Comparison of ENCODE assay signal across 8 cellular contexts in the genomic region with DNA sequence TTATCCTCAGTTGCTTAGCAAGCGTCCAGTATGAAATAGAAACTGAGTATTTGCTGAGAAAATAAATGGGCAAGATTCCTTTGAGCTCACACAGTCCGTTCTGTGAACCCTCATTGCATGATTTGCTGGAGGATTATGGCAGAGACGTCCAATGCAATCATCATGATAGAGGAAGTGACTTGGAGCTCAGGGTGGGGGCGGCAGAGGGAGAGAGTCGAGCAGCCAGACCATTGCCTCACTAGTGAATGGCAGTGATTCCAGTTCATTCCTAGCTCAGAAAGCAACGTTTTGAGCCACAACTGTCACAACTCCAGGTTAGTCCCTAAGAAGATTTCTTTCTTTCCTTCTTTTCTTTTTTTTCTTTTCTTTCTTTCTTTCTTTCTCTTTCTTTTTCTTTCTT. TPM values are rescaled to one million over a fixed set of nuclear protein-coding genes. Genes with fewer than 3 reads are reported as not detected.
A peak's percentile ranks its signal among the peaks of the same experiment; 100 is the strongest.
DNase-seq lines count a peak whose midpoint lies in the region; ATAC-seq and TF ChIP-seq lines count a peak whose summit lies in the region.

No MANE protein-coding gene starts in this region.

- H3K27ac Mint-ChIP-seq in WTC11: no peak overlapping the region

- CTCF ChIA-PET in WTC11 (lab: Charles Lee): interaction anchor here (0.5 to 2.5 kb wide), 7 partner anchors 10 to 429 kb away, joined by 3 to 9 read pairs (median 4); no protein-coding TSS in a partner anchor

- peaks cover 27% of the 10 kb centered on the region for H3K27me3 Mint-ChIP-seq in WTC11 (ENCODE audit: low read depth)

- no peaks in the 10 kb centered on the region for H3K27me3 ChIP-seq in brain microvascular endothelial cell (replicated peaks)

- in situ Hi-C loops in brain microvascular endothelial cell (cut with HindIII; ENCODE audit: low pct_ligation_motif_present, low sequenced_read_pairs): no loop called here

- no peak overlapping the region for H3K4me3 ChIP-seq in brain microvascular endothelial cell (ENCODE audit: low read depth, low read length)

- no peak for ATAC-seq in WTC11

- H3K36me3 ChIP-seq in brain microvascular endothelial cell (replicated peaks): no peaks in the 10 kb centered on the region

- peak; percentile 19 for TF ChIP-seq CTCF in brain microvascular endothelial cell (IDR thresholded peaks at IDR 0.05; ENCODE audit: low read depth, low read length, missing control alignments)
- no peak for TF ChIP-seq CTCF in WTC11 (IDR thresholded peaks at IDR 0.05)

- no peak overlapping the region for H3K4me3 Mint-ChIP-seq in WTC11

- H3K27ac ChIP-seq in brain microvascular endothelial cell: no peak overlapping the region

- DNase-seq in GM04504 (ENCODE audit: low read depth) (peak; percentile 29), OCI-M1 (lab: John Stamatoyannopoulos, UW) (peak; percentile 65), brain microvascular endothelial cell (peak; percentile 65), myocyte (ENCODE audit: low read depth) (peak; percentile 20), NCI-H2107 (lab: John Stamatoyannopoulos, UW) (no peak), GM19238 (ENCODE audit: insufficient read length, low spot score) (no peak), WTC11 (ENCODE audit: low spot score) (no peak), occipital lobe (lab: John Stamatoyannopoulos, UW) (no peak)

- H3K4me1 Mint-ChIP-seq in WTC11: no peaks in the 10 kb centered on the region

- no peaks in the 10 kb centered on the region for H3K36me3 Mint-ChIP-seq in WTC11

- H3K9me3 Mint-ChIP-seq in WTC11: peaks cover 8% of the 10 kb centered on the region; the same call in 1 of the 2 replicates

- POLR2A ChIA-PET in WTC11 (lab: Charles Lee): no interaction called here

TF ChIP-seq in WTC11, 78 proteins besides CTCF, POLR2A, EP300 and RAD21 (continues in another document):
- TF ChIP-seq ZNF416 (CRISPR knock-in tag; IDR thresholded peaks at IDR 0.05) (no peak), NR3C1 (CRISPR knock-in tag; conservative IDR thresholded peaks at IDR 0.05; ENCODE audit: low read depth) (no peak), ZNF121 (CRISPR knock-in tag; IDR thresholded peaks at IDR 0.05) (no peak), OVOL2 (CRISPR knock-in tag; IDR thresholded peaks at IDR 0.05; ENCODE audit: borderline replicate concordance) (no peak), FOXJ3 (CRISPR knock-in tag; IDR thresholded peaks at IDR 0.05; ENCODE audit: borderline replicate concordance) (no peak), TEAD4 (CRISPR knock-in tag; IDR thresholded peaks at IDR 0.05) (no peak), GRHL2 (CRISPR knock-in tag; IDR thresholded peaks at IDR 0.05; ENCODE audit: insufficient replicate concordance, severe bottlenecking) (no peak), TP53 (CRISPR knock-in tag; IDR thresholded peaks at IDR 0.05) (no peak), EMX1 (CRISPR knock-in tag; IDR thresholded peaks at IDR 0.05) (no peak), SOX15 (CRISPR knock-in tag; IDR thresholded peaks at IDR 0.05) (no peak)
- TF ChIP-seq, protein P1, sequence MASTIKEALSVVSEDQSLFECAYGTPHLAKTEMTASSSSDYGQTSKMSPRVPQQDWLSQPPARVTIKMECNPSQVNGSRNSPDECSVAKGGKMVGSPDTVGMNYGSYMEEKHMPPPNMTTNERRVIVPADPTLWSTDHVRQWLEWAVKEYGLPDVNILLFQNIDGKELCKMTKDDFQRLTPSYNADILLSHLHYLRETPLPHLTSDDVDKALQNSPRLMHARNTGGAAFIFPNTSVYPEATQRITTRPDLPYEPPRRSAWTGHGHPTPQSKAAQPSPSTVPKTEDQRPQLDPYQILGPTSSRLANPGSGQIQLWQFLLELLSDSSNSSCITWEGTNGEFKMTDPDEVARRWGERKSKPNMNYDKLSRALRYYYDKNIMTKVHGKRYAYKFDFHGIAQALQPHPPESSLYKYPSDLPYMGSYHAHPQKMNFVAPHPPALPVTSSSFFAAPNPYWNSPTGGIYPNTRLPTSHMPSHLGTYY (CRISPR knock-in tag; IDR thresholded peaks at IDR 0.05): no peak
- TF ChIP-seq, protein P2, sequence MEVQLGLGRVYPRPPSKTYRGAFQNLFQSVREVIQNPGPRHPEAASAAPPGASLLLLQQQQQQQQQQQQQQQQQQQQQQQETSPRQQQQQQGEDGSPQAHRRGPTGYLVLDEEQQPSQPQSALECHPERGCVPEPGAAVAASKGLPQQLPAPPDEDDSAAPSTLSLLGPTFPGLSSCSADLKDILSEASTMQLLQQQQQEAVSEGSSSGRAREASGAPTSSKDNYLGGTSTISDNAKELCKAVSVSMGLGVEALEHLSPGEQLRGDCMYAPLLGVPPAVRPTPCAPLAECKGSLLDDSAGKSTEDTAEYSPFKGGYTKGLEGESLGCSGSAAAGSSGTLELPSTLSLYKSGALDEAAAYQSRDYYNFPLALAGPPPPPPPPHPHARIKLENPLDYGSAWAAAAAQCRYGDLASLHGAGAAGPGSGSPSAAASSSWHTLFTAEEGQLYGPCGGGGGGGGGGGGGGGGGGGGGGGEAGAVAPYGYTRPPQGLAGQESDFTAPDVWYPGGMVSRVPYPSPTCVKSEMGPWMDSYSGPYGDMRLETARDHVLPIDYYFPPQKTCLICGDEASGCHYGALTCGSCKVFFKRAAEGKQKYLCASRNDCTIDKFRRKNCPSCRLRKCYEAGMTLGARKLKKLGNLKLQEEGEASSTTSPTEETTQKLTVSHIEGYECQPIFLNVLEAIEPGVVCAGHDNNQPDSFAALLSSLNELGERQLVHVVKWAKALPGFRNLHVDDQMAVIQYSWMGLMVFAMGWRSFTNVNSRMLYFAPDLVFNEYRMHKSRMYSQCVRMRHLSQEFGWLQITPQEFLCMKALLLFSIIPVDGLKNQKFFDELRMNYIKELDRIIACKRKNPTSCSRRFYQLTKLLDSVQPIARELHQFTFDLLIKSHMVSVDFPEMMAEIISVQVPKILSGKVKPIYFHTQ (CRISPR knock-in tag; IDR thresholded peaks at IDR 0.05): no peak
- TF ChIP-seq, protein P3, sequence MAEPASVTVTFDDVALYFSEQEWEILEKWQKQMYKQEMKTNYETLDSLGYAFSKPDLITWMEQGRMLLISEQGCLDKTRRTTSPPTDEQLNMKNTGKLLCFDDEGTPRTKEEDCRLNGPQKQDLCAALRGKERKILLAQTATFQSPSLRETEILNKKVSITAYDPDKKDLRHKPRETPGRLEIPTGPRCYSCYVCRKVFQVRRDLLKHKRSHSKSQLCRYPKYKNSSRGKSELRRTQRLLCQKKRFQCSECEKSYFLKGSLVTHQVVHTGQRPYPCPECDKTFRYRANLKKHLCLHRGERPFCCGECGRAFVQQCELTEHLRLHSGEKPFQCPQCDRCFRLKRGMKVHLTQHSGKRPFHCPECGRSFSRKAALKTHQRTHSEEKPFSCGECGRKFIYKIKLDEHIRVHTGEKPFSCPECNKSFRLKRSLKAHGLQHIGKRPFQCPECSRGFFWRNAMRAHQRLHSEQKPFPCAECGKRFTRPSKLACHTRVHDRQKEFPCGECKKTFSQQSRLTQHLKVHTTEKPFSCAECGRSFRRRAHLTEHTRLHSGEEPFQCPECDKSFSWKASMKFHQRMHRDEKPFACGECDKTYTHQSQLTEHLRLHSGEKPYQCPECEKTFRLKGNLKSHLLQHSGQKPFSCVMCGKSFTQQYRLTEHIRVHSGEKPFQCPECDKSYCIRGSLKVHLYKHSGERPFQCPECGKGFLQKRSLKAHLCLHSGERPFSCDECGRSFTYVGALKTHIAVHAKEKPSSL (CRISPR knock-in tag; conservative IDR thresholded peaks at IDR 0.05): no peak
- TF ChIP-seq, protein P4, sequence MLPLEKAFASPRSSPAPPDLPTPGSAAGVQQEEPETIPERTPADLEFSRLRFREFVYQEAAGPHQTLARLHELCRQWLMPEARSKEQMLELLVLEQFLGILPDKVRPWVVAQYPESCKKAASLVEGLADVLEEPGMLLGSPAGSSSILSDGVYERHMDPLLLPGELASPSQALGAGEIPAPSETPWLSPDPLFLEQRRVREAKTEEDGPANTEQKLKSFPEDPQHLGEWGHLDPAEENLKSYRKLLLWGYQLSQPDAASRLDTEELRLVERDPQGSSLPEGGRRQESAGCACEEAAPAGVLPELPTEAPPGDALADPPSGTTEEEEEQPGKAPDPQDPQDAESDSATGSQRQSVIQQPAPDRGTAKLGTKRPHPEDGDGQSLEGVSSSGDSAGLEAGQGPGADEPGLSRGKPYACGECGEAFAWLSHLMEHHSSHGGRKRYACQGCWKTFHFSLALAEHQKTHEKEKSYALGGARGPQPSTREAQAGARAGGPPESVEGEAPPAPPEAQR (CRISPR knock-in tag; IDR thresholded peaks at IDR 0.05): no peak
- TF ChIP-seq, protein P5, sequence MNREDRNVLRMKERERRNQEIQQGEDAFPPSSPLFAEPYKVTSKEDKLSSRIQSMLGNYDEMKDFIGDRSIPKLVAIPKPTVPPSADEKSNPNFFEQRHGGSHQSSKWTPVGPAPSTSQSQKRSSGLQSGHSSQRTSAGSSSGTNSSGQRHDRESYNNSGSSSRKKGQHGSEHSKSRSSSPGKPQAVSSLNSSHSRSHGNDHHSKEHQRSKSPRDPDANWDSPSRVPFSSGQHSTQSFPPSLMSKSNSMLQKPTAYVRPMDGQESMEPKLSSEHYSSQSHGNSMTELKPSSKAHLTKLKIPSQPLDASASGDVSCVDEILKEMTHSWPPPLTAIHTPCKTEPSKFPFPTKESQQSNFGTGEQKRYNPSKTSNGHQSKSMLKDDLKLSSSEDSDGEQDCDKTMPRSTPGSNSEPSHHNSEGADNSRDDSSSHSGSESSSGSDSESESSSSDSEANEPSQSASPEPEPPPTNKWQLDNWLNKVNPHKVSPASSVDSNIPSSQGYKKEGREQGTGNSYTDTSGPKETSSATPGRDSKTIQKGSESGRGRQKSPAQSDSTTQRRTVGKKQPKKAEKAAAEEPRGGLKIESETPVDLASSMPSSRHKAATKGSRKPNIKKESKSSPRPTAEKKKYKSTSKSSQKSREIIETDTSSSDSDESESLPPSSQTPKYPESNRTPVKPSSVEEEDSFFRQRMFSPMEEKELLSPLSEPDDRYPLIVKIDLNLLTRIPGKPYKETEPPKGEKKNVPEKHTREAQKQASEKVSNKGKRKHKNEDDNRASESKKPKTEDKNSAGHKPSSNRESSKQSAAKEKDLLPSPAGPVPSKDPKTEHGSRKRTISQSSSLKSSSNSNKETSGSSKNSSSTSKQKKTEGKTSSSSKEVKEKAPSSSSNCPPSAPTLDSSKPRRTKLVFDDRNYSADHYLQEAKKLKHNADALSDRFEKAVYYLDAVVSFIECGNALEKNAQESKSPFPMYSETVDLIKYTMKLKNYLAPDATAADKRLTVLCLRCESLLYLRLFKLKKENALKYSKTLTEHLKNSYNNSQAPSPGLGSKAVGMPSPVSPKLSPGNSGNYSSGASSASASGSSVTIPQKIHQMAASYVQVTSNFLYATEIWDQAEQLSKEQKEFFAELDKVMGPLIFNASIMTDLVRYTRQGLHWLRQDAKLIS (CRISPR knock-in tag; IDR thresholded peaks at IDR 0.05; ENCODE audit: borderline replicate concordance): no peak

RNA-seq across cellular contexts. Expression of a gene that starts 27.5 kb away (rescaled TPM):
- 0.24 and 0.94 TPM in 2 replicates for total RNA-seq in myocyte
- polyA plus RNA-seq in myocyte (2012): 0.25 TPM
- 4.2 to 5.5 TPM (median 4.7 TPM) in 3 replicates for total RNA-seq in WTC11 (2021)
- 17.5 TPM for total RNA-seq in occipital lobe

RNA-seq across cellular contexts. Expression of a gene that starts 28.9 kb away (rescaled TPM):
- total RNA-seq in myocyte (15.8 and 21.2 TPM in 2 replicates), WTC11 (2021) (4.9 to 5.7 TPM (median 5.7 TPM) in 3 replicates), occipital lobe (24.6 TPM)
- 13.5 TPM for polyA plus RNA-seq in myocyte (2012)

Comparison
In these comparisons a context has a peak if more than half of its experiments do, and no peak if none do; other contexts are left out.
1. DNase-seq: peak in GM04504 (single experiment), OCI-M1 (single experiment), brain microvascular endothelial cell (single experiment) and myocyte (single experiment); none in NCI-H2107 (single experiment), GM19238 (single experiment), WTC11 (single experiment) and occipital lobe (single experiment).